Comparison of ENCODE assay signal across 26 cellular contexts in genomic region chr12:11593013-11593412, GRCh38.
"Had no signal": no experiment of that assay in that cellular context is flagged by ENCODE, and none has a peak within 500 bp of the region (broad histone marks: within the 10 kb centered on the region; RNA-seq: fewer than 3 reads in every experiment).

No MANE protein-coding gene starts in this region.

- ATAC-seq: heart right ventricle; left ventricle myocardium superior; lower lobe of right lung; natural killer cell; right cardiac atrium; stimulated activated naive CD8-positive, alpha-beta T cell treated with anti-CD3 and anti-CD28 coated beads, Interleukin-15, amount 100 ng/mL, for 72 hours; upper lobe of right lung had no signal

- H3K27me3 ChIP-seq: colonic mucosa, esophagus squamous epithelium, heart right ventricle, suprapubic skin, transverse colon, upper lobe of right lung, vagina had no signal

- H3K36me3 ChIP-seq: colonic mucosa, esophagus squamous epithelium, heart right ventricle, lower lobe of right lung, neutrophil, prostate gland, suprapubic skin, transverse colon, upper lobe of right lung, vagina had no signal

- H3K4me3 ChIP-seq: colonic mucosa, esophagus squamous epithelium, heart right ventricle, lower lobe of right lung, prostate gland, suprapubic skin, transverse colon, upper lobe of right lung, vagina had no signal

- H2AFZ ChIP-seq: parathyroid adenoma had no signal

- H3K27ac ChIP-seq: colonic mucosa, esophagus squamous epithelium, heart right ventricle, lower lobe of right lung, neutrophil, parathyroid adenoma, prostate gland, suprapubic skin, transverse colon, upper lobe of right lung, vagina had no signal

- H3K4me1 ChIP-seq: colonic mucosa, esophagus squamous epithelium, lower lobe of right lung, parathyroid adenoma, prostate gland, suprapubic skin, transverse colon, upper lobe of right lung, vagina had no signal

- H3K9me3 Mint-ChIP-seq: endodermal cell, natural killer cell had no signal

- H3K27me3 Mint-ChIP-seq: dendritic cell treated with granulocyte-macrophage colony-stimulating factor and Interleukin-4, amounts not matched to agents 40 ng/mL and 50 ng/mL, for 4 days had no signal

- H3K27ac Mint-ChIP-seq: dendritic cell treated with granulocyte-macrophage colony-stimulating factor and Interleukin-4, amounts not matched to agents 40 ng/mL and 50 ng/mL, for 4 days; endodermal cell; natural killer cell; stimulated activated naive CD8-positive, alpha-beta T cell treated with anti-CD3 and anti-CD28 coated beads, Interleukin-15, amount 100 ng/mL, for 72 hours had no signal

- H3K4me1 Mint-ChIP-seq: natural killer cell; stimulated activated naive CD8-positive, alpha-beta T cell treated with anti-CD3 and anti-CD28 coated beads, Interleukin-15, amount 100 ng/mL, for 72 hours had no signal

- H3K9me3 ChIP-seq: colonic mucosa, esophagus squamous epithelium, heart right ventricle, lower lobe of right lung, neutrophil, prostate gland, suprapubic skin, transverse colon, upper lobe of right lung, vagina had no signal

- DNase-seq: colonic mucosa; effector CD8-positive, alpha-beta T cell; esophagus squamous epithelium; foreskin melanocyte; glutamatergic neuron; heart right ventricle; hippocampal formation; left ventricle myocardium superior; lower lobe of right lung; natural killer cell; right cardiac atrium; small intestine; stimulated activated CD4-positive, alpha-beta T cell treated with anti-CD3 and anti-CD28 coated beads, Interleukin-15, amount 100 ng/mL, for 24 hours; stimulated activated CD4-positive, alpha-beta T cell treated with anti-CD3 and anti-CD28 coated beads, Interleukin-4, amount 100 ng/mL, for 1 hour; stimulated activated CD8-positive, alpha-beta memory T cell treated with anti-CD3 and anti-CD28 coated beads, Interleukin-4, amount 100 ng/mL, for 48 hours; stimulated activated naive CD4-positive, alpha-beta T cell; stimulated activated naive CD8-positive, alpha-beta T cell treated with anti-CD3 and anti-CD28 coated beads, Interleukin-15, amount 100 ng/mL, for 72 hours; transverse colon; upper lobe of right lung had no signal

- H3K79me2 ChIP-seq: parathyroid adenoma had no signal

- H3K36me3 Mint-ChIP-seq: natural killer cell had no signal

- H3K4me3 Mint-ChIP-seq: dendritic cell treated with granulocyte-macrophage colony-stimulating factor and Interleukin-4, amounts not matched to agents 40 ng/mL and 50 ng/mL, for 4 days; endodermal cell; natural killer cell; stimulated activated naive CD8-positive, alpha-beta T cell treated with anti-CD3 and anti-CD28 coated beads, Interleukin-15, amount 100 ng/mL, for 72 hours had no signal

- H3K9ac ChIP-seq: parathyroid adenoma had no signal
